ENCODE assay signal across 1 cellular context in genomic region chr21:46322351-46323226, GRCh38.
TF ChIP-seq lines count a peak whose summit lies in the region.

No MANE protein-coding gene starts in this region.

TF ChIP-seq in H1, 55 proteins besides CTCF, POLR2A, EP300 and RAD21:
- TF ChIP-seq NANOG (IDR thresholded peaks at IDR 0.05; ENCODE audit: insufficient read depth, low read depth, low read length, poor library complexity, severe bottlenecking) (no peak), YY1 (IDR thresholded peaks at IDR 0.05; ENCODE audit: low read depth, low read length) (no peak), CREB1 (IDR thresholded peaks at IDR 0.05) (no peak), RXRA (IDR thresholded peaks at IDR 0.05; ENCODE audit: insufficient read depth, low read depth, low read length) (no peak), MAFK (IDR thresholded peaks at IDR 0.05; ENCODE audit: low read depth, low read length) (no peak), SUZ12 (IDR thresholded peaks at IDR 0.05; ENCODE audit: low read length) (no peak), ATF3 (IDR thresholded peaks at IDR 0.05; ENCODE audit: insufficient read depth, low read depth, low read length) (no peak), SAP30 (IDR thresholded peaks at IDR 0.05; ENCODE audit: insufficient read depth, insufficient replicate concordance, low read length) (peak; percentile 30), SP2 (IDR thresholded peaks at IDR 0.05; ENCODE audit: low read length) (no peak), EZH2 (IDR thresholded peaks at IDR 0.05; ENCODE audit: low read depth, low read length, severe bottlenecking) (no peak), ZNF274 (IDR thresholded peaks at IDR 0.05; ENCODE audit: borderline replicate concordance, extremely low read depth, low read length) (no peak), E2F6 (IDR thresholded peaks at IDR 0.05) (0 out of 2 replicates have a peak, but pooled peaks have one; percentile 0), POLR2AphosphoS5 (IDR thresholded peaks at IDR 0.05; ENCODE audit: low read depth, low read length) (no peak), TAF7 (optimal IDR thresholded peaks at IDR 0.05; ENCODE audit: borderline replicate concordance, low read depth, low read length) (peak; percentile 20)
TF ChIP-seq in H1: peak in this region for 3.
